In genomic region chr12:111789779-111790178, GRCh38 we compare ENCODE assay signal across 25 cellular contexts.
"Had no signal": no experiment of that assay in that cellular context is flagged by ENCODE, and none has a peak within 500 bp of the region (broad histone marks: within the 10 kb centered on the region; RNA-seq: fewer than 3 reads in every experiment).

No MANE protein-coding gene starts in this region.

- H3K4me1 Mint-ChIP-seq: naive thymus-derived CD8-positive, alpha-beta T cell; nephron progenitor cell; stimulated activated memory B cell treated with anti-CD40 and anti-IgM and Interleukin-4, amounts not matched to agents 10 μg/mL and 1 μg/mL and 100 μg/mL, for 72 hours had no signal

- ATAC-seq: heart right ventricle; left cardiac atrium; left lung; naive thymus-derived CD8-positive, alpha-beta T cell; stimulated activated memory B cell treated with anti-CD40 and anti-IgM and Interleukin-4, amounts not matched to agents 10 μg/mL and 1 μg/mL and 100 μg/mL, for 72 hours; stimulated activated naive CD8-positive, alpha-beta T cell treated with anti-CD3 and anti-CD28 coated beads, Interleukin-15, Interleukin-2, amounts not matched to agents 100 U/mL and 50 U/mL, for 24 hours had no signal

- H3K27ac ChIP-seq: coronary artery, heart right ventricle, left lung, prostate gland, spleen, thoracic aorta, tibial nerve had no signal

- H3K4me3 ChIP-seq: coronary artery, esophagus squamous epithelium, heart right ventricle, left lung, prostate gland, right atrium auricular region, sigmoid colon, spleen, thoracic aorta, tibial nerve, upper lobe of left lung had no signal

- H3K36me3 Mint-ChIP-seq: naive thymus-derived CD8-positive, alpha-beta T cell had no signal

- H3K27me3 Mint-ChIP-seq: naive thymus-derived CD8-positive, alpha-beta T cell; stimulated activated memory B cell treated with anti-CD40 and anti-IgM and Interleukin-4, amounts not matched to agents 10 μg/mL and 1 μg/mL and 100 μg/mL, for 72 hours had no signal

- H3K9me3 Mint-ChIP-seq: naive thymus-derived CD8-positive, alpha-beta T cell; nephron progenitor cell; stimulated activated memory B cell treated with anti-CD40 and anti-IgM and Interleukin-4, amounts not matched to agents 10 μg/mL and 1 μg/mL and 100 μg/mL, for 72 hours had no signal

- H3K4me1 ChIP-seq: prostate gland had no signal

- DNase-seq: dermis blood vessel endothelial cell; effector memory CD4-positive, alpha-beta T cell; esophagus squamous epithelium; foreskin melanocyte; glutamatergic neuron; heart right ventricle; hippocampal formation; left cardiac atrium; mesendoderm; midbrain; nephron progenitor cell; nucleus accumbens; sigmoid colon; spleen; stimulated activated CD4-positive, alpha-beta T cell treated with anti-CD3 and anti-CD28 coated beads, Interleukin-4, amount 100 ng/mL, for 4 hours; stimulated activated naive CD8-positive, alpha-beta T cell treated with anti-CD3 and anti-CD28 coated beads, Interleukin-15, Interleukin-2, amounts not matched to agents 100 U/mL and 50 U/mL, for 24 hours; upper lobe of left lung had no signal

- H3K27ac Mint-ChIP-seq: naive thymus-derived CD8-positive, alpha-beta T cell; nephron progenitor cell; stimulated activated memory B cell treated with anti-CD40 and anti-IgM and Interleukin-4, amounts not matched to agents 10 μg/mL and 1 μg/mL and 100 μg/mL, for 72 hours had no signal

- H3K9me3 ChIP-seq: esophagus squamous epithelium, heart right ventricle, left lung, prostate gland, right atrium auricular region, sigmoid colon, spleen, thoracic aorta, tibial nerve, upper lobe of left lung had no signal

- H3K27me3 ChIP-seq: esophagus squamous epithelium, heart right ventricle, left lung, right atrium auricular region, sigmoid colon, spleen, tibial nerve, upper lobe of left lung had no signal

- H3K4me3 Mint-ChIP-seq: naive thymus-derived CD8-positive, alpha-beta T cell; nephron progenitor cell; stimulated activated memory B cell treated with anti-CD40 and anti-IgM and Interleukin-4, amounts not matched to agents 10 μg/mL and 1 μg/mL and 100 μg/mL, for 72 hours had no signal
